In the genomic region with DNA sequence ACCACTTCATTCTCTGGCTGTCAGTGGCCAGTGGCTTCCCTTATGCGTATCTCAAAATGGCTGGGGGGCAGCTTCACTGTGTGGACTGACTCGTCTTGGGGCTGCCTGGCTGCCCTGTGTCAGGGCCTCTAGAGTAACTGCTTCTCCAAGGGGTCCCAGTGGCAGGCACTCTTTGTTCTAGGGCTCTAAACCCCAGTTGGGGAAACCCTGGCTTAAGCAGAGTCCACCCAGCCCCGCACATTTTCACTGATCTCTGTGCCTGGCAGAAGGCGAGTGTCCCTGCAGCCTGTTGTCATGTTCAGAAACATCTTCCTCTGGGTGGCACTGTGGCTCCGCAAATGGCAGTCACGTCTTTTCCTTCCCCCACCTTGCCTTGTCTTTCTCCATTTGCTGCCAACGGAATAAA, we compare ENCODE assay signal across 10 cellular contexts. TPM values are rescaled to one million over a fixed set of nuclear protein-coding genes. Genes with fewer than 3 reads are reported as not detected.
A peak's percentile ranks its signal among the peaks of the same experiment; 100 is the strongest.
DNase-seq lines count a peak whose midpoint lies in the region; ATAC-seq and TF ChIP-seq lines count a peak whose summit lies in the region.
"Had no signal": no experiment of that assay in that cellular context is flagged by ENCODE, and none has a peak within 500 bp of the region (broad histone marks: within the 10 kb centered on the region; RNA-seq: fewer than 3 reads in every experiment).

No MANE protein-coding gene starts in this region.

- no peak for TF ChIP-seq POLR2A in Peyer's patch (IDR thresholded peaks at IDR 0.05)

- H3K4me3 ChIP-seq in Peyer's patch: peak overlapping the region in 1 of 4 donors; percentile 3
- H3K4me3 ChIP-seq in fibroblast of mammary gland (ENCODE audit: control insufficient read depth, low read depth, low read length): no peak overlapping the region
- H3K4me3 ChIP-seq in thoracic aorta: no peak overlapping the region
- H3K4me3 ChIP-seq: GM23338 had no signal

- ATAC-seq in thoracic aorta (ENCODE audit: insufficient number of reproducible peaks, low FRiP score, low read depth) (no peak), HG02884 (IDR thresholded peaks at IDR 0.05; ENCODE audit: unreplicated experiment) (no peak), GM21619 (IDR thresholded peaks at IDR 0.05; ENCODE audit: unreplicated experiment) (no peak)
- ATAC-seq: GM23338 had no signal

- peak; percentile 12 for DNase-seq in activated effector memory CD4-positive, alpha-beta T cell treated with anti-CD3 and anti-CD28 coated beads, Interleukin-2, amount 50 U/mL, for 16 hours
- DNase-seq in activated effector memory CD4-positive, alpha-beta T cell treated with Interleukin-2 at 50 U/mL for 16 hours: no peak
- DNase-seq in Peyer's patch: peak; percentile 38 to 64 (median 47)
- peak; percentile 58 for DNase-seq in fibroblast of mammary gland (ENCODE audit: low read depth)
- no peak for DNase-seq in thoracic aorta (ENCODE audit: low spot score)
- no peak for DNase-seq in hepatic stellate cell (ENCODE audit: low spot score)
- DNase-seq: AML-193 had no signal

- TF ChIP-seq CTCF in Peyer's patch (IDR thresholded peaks at IDR 0.05): peak in 2 of 6 experiments; percentile 24 to 48
- peak; percentile 24 for TF ChIP-seq CTCF in fibroblast of mammary gland (conservative IDR thresholded peaks at IDR 0.05; ENCODE audit: control insufficient read depth, insufficient read depth, low read depth, low read length)
- TF ChIP-seq CTCF in thoracic aorta (IDR thresholded peaks at IDR 0.05): peak; percentile 9

- no peak overlapping the region for H3K27ac ChIP-seq in Peyer's patch
- H3K27ac ChIP-seq in thoracic aorta: no peak overlapping the region

- H3K36me3 ChIP-seq in Peyer's patch: no peaks in the 10 kb centered on the region
- H3K36me3 ChIP-seq in thoracic aorta: no peaks in the 10 kb centered on the region

- H3K4me1 ChIP-seq in Peyer's patch (no peaks in the 10 kb centered on the region), thoracic aorta (ENCODE audit: control insufficient read depth in 1 of 2, low read depth in 2 of 2) (no peaks in the 10 kb centered on the region)

- no peaks in the 10 kb centered on the region for H3K9me3 ChIP-seq in Peyer's patch
- no peaks in the 10 kb centered on the region for H3K9me3 ChIP-seq in thoracic aorta

- H3K27me3 ChIP-seq in Peyer's patch (no peaks in the 10 kb centered on the region), thoracic aorta (replicated peaks; ENCODE audit: insufficient read depth) (no peaks in the 10 kb centered on the region)

RNA-seq across cellular contexts. Expression of gene NBDY, which starts 59.7 kb away (rescaled TPM):
- 10 to 100 TPM in 3 of 4 donors, 1 to 10 TPM in 1; 9.1 to 14.0 (median 12.7) TPM for total RNA-seq in Peyer's patch
- total RNA-seq in thoracic aorta: 10 to 100 TPM in 1 of 2 donors, 1 to 10 TPM in 1; 8.3 to 12.0 TPM

Comparison
In these comparisons a context has a peak if more than half of its experiments do, and no peak if none do; other contexts are left out.
1. DNase-seq: peak in activated effector memory CD4-positive, alpha-beta T cell treated with anti-CD3 and anti-CD28 coated beads, Interleukin-2, amount 50 U/mL, for 16 hours (single experiment), Peyer's patch (3 of 3) and fibroblast of mammary gland (single experiment); none in activated effector memory CD4-positive, alpha-beta T cell treated with Interleukin-2 at 50 U/mL for 16 hours (single experiment), thoracic aorta (single experiment) and hepatic stellate cell (single experiment).